In genomic region chr16:26826500-26826899, GRCh38 we compare ENCODE assay signal across 1 cellular context.
TF ChIP-seq lines count a peak whose summit lies in the region.

No MANE protein-coding gene starts in this region.

TF ChIP-seq in SK-N-SH, 30 proteins besides CTCF, POLR2A, EP300 and RAD21:
- TF ChIP-seq USF2 (IDR thresholded peaks at IDR 0.05; ENCODE audit: borderline replicate concordance, low read depth, low read length) (no peak), EZH2phosphoT487 (IDR thresholded peaks at IDR 0.05; ENCODE audit: borderline replicate concordance, low read depth) (no peak), YY1 (IDR thresholded peaks at IDR 0.05; ENCODE audit: low read depth) (no peak), SMC3 (IDR thresholded peaks at IDR 0.05; ENCODE audit: low read depth, low read length) (no peak), FOXJ3 (CRISPR knock-in tag; IDR thresholded peaks at IDR 0.05) (no peak), MEF2A (IDR thresholded peaks at IDR 0.05; ENCODE audit: borderline replicate concordance, low read depth) (no peak), IRF3 (IDR thresholded peaks at IDR 0.05; ENCODE audit: low read depth, low read length) (no peak), SIN3A (IDR thresholded peaks at IDR 0.05; ENCODE audit: borderline replicate concordance, low read depth, low read length) (no peak), NFIC (IDR thresholded peaks at IDR 0.05; ENCODE audit: borderline replicate concordance) (no peak), FOXM1 (IDR thresholded peaks at IDR 0.05; ENCODE audit: low read depth) (no peak), MAX (IDR thresholded peaks at IDR 0.05; ENCODE audit: low read depth) (no peak), REST (IDR thresholded peaks at IDR 0.05; ENCODE audit: low read depth, low read length) (no peak), GATA2 (CRISPR knock-in tag; IDR thresholded peaks at IDR 0.05) (no peak)
TF ChIP-seq in SK-N-SH: peak in this region for 0.
